Comparison of ENCODE assay signal across 32 cellular contexts in genomic region chr7:109178342-109178741, GRCh38.
"Had no signal": no experiment of that assay in that cellular context is flagged by ENCODE, and none has a peak within 500 bp of the region (broad histone marks: within the 10 kb centered on the region; RNA-seq: fewer than 3 reads in every experiment).

No MANE protein-coding gene starts in this region.

- H3K36me3 ChIP-seq: brain microvascular endothelial cell, cardiac muscle cell, colonic mucosa, gastrocnemius medialis, heart left ventricle, WERI-Rb-1 had no signal

- H3K9me3 ChIP-seq: colonic mucosa had no signal

- H3K4me3 ChIP-seq: cardiac muscle cell, colonic mucosa, gastrocnemius medialis, heart left ventricle had no signal

- DNase-seq: activated B cell treated with CpG ODN at 0.5 μM for 24 hours; activated CD4-positive, alpha-beta T cell treated with anti-CD3 and anti-CD28 coated beads for 48 hours; activated CD4-positive, alpha-beta T cell treated with anti-CD3 and anti-CD28 coated beads, Interleukin-2, amount 50 U/mL, for 1 hour; activated CD4-positive, alpha-beta T cell treated with anti-CD3 and anti-CD28 coated beads, Interleukin-2, amount 50 U/mL, for 48 hours; activated CD8-positive, alpha-beta memory T cell treated with anti-CD3 and anti-CD28 coated beads for 24 hours; activated CD8-positive, alpha-beta T cell treated with anti-CD3 and anti-CD28 coated beads for 36 hours; activated effector memory CD4-positive, alpha-beta T cell treated with Interleukin-2 at 50 U/mL for 16 hours; activated gamma-delta T cell treated with Interleukin-2 at 50 U/mL for 16 hours; activated naive CD4-positive, alpha-beta T cell treated with anti-CD3 and anti-CD28 coated beads, Interleukin-2, amount 50 U/mL, for 16 hours; activated naive CD4-positive, alpha-beta T cell treated with Interleukin-2 at 50 U/mL for 16 hours; activated T-cell treated with anti-CD3 and anti-CD28 coated beads, Interleukin-2, amount 50 U/mL, for 4 hours; amniotic stem cell; anterior cingulate cortex; brain microvascular endothelial cell; central memory CD4-positive, alpha-beta T cell; cerebellar nuclear complex; colonic mucosa; effector CD8-positive, alpha-beta T cell; foreskin fibroblast; gastrocnemius medialis; glutamatergic neuron; heart left ventricle; T-helper 2 cell; WERI-Rb-1 had no signal

- FAIRE-seq: astrocyte, endometrium, endothelial cell of umbilical vein, TTC549 had no signal

- H3K27ac ChIP-seq: brain microvascular endothelial cell, cardiac muscle cell, colonic mucosa, gastrocnemius medialis, heart left ventricle, WERI-Rb-1 had no signal

- H3K4me1 ChIP-seq: colonic mucosa, gastrocnemius medialis, heart left ventricle had no signal

- H3K27me3 ChIP-seq: brain microvascular endothelial cell, cardiac muscle cell, colonic mucosa, gastrocnemius medialis, heart left ventricle had no signal

- ATAC-seq: activated CD4-positive, CD25-positive, alpha-beta regulatory T cell treated with anti-CD3 and anti-CD28 coated beads, Interleukin-2, amount 50 U/mL, for 24 hours; activated CD8-positive, alpha-beta T cell treated with anti-CD3 and anti-CD28 coated beads for 36 hours; activated T-cell treated with anti-CD3 and anti-CD28 coated beads, Interleukin-2, amount 50 U/mL, for 4 hours; activated T-helper 17 cell treated with anti-CD3 and anti-CD28 coated beads, Interleukin-2, amount 50 U/mL, for 72 hours; esophagus mucosa; gastrocnemius medialis; heart left ventricle had no signal
